In the genomic region with DNA sequence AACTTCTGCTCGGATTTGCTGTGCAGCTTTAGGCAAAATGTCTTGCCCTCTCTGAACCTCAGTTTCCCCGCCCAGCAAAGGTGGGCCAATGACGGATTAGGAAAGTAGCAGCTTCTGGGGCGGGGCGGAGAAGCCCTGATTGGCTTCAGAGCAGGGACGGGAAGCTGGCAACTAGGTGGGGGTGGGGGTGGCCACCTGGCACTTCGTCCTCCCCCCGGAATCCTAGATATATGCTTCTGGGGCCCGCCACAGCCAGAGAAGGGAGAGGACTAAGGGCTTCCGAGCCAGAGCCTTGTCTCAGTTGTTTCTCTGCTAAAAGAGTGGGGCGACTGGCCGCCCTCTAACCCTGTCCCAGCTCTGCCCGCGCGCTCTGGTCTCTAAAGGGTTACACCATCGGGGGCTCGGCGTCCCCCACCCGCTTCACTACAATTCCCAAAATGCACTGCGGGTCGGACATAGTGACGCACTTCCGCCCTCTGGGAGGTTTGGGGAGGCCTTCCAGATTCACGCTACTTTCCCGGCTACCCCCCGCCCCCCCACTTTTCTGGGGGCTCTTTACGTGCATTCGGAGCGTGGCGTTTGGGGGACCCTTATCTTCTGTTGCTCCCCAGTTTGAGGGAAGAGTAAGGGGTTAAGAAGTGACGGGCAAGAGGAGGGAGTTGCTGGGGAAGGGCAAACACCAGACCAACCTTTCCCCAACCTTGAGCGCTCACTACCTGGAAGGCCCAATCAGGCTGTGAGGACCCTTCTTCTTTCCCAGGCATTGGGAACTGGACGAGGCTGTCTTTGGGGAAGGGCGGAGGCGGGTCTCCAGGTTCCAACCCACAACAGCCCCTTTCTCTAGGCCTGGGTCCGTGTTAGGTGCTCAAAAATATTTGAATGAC, we compare ENCODE assay signal across 1 cellular context.
A peak's percentile ranks its signal among the peaks of the same experiment; 100 is the strongest.
TF ChIP-seq lines count a peak whose summit lies in the region.

No MANE protein-coding gene starts in this region.

TF ChIP-seq in HepG2, 621 proteins besides CTCF, POLR2A, EP300 and RAD21 (continued from another document and continues in another):
- TF ChIP-seq ZZZ3 (CRISPR knock-in tag; IDR thresholded peaks at IDR 0.05; ENCODE audit: borderline replicate concordance) (peak; percentile 56; the same call in 1 of the 2 replicates), ZNF510 (CRISPR knock-in tag; IDR thresholded peaks at IDR 0.05; ENCODE audit: low read depth) (0 out of 2 replicates have a peak, but pooled peaks have one; percentile 23), BRD4 (CRISPR knock-in tag; IDR thresholded peaks at IDR 0.05) (0 out of 2 replicates have a peak, but pooled peaks have one; percentile 31), ZBTB8A (CRISPR knock-in tag; IDR thresholded peaks at IDR 0.05; ENCODE audit: borderline replicate concordance, low read depth) (no peak), MED1 (CRISPR knock-in tag; IDR thresholded peaks at IDR 0.05) (peak; percentile 67; the same call in 1 of the 2 replicates), ISL2 (CRISPR knock-in tag; IDR thresholded peaks at IDR 0.05) (peak; percentile 58; the same call in 1 of the 2 replicates), ZNF335 (CRISPR knock-in tag; IDR thresholded peaks at IDR 0.05) (0 out of 2 replicates have a peak, but pooled peaks have one; percentile 64), SP2 (CRISPR knock-in tag; IDR thresholded peaks at IDR 0.05) (peak; percentile 16; the same call in 1 of the 2 replicates), MIER3 (CRISPR knock-in tag; IDR thresholded peaks at IDR 0.05; ENCODE audit: borderline replicate concordance) (peak; percentile 82; the same call in 1 of the 2 replicates), MIXL1 (CRISPR knock-in tag; IDR thresholded peaks at IDR 0.05) (peak; percentile 43; the same call in 1 of the 2 replicates), ZNF230 (CRISPR knock-in tag; IDR thresholded peaks at IDR 0.05) (peak; percentile 69), SUZ12 (IDR thresholded peaks at IDR 0.05; ENCODE audit: low read depth, low read length) (peak; percentile 63), TEAD3 (CRISPR knock-in tag; optimal IDR thresholded peaks at IDR 0.05; ENCODE audit: borderline replicate concordance) (peak; percentile 28), ZNF232 (CRISPR knock-in tag; IDR thresholded peaks at IDR 0.05; ENCODE audit: borderline replicate concordance) (peak; percentile 16; the same call in 1 of the 2 replicates), CBX5 (CRISPR knock-in tag; IDR thresholded peaks at IDR 0.05; ENCODE audit: borderline replicate concordance) (no peak; the same call in 1 of the 2 replicates), ASH2L (IDR thresholded peaks at IDR 0.05; ENCODE audit: insufficient read length, low read depth, low read length) (peak; percentile 44), POLR2AphosphoS5 (IDR thresholded peaks at IDR 0.05; ENCODE audit: low read depth, low read length) (peak; percentile 63), YEATS2 (CRISPR knock-in tag; IDR thresholded peaks at IDR 0.05; ENCODE audit: borderline replicate concordance) (peak; percentile 46; the same call in 1 of the 2 replicates), ZNF331 (CRISPR knock-in tag; IDR thresholded peaks at IDR 0.05) (0 out of 2 replicates have a peak, but pooled peaks have one; percentile 30), ERF (CRISPR knock-in tag; IDR thresholded peaks at IDR 0.05) (peak; percentile 17)
- TF ChIP-seq, protein P1, sequence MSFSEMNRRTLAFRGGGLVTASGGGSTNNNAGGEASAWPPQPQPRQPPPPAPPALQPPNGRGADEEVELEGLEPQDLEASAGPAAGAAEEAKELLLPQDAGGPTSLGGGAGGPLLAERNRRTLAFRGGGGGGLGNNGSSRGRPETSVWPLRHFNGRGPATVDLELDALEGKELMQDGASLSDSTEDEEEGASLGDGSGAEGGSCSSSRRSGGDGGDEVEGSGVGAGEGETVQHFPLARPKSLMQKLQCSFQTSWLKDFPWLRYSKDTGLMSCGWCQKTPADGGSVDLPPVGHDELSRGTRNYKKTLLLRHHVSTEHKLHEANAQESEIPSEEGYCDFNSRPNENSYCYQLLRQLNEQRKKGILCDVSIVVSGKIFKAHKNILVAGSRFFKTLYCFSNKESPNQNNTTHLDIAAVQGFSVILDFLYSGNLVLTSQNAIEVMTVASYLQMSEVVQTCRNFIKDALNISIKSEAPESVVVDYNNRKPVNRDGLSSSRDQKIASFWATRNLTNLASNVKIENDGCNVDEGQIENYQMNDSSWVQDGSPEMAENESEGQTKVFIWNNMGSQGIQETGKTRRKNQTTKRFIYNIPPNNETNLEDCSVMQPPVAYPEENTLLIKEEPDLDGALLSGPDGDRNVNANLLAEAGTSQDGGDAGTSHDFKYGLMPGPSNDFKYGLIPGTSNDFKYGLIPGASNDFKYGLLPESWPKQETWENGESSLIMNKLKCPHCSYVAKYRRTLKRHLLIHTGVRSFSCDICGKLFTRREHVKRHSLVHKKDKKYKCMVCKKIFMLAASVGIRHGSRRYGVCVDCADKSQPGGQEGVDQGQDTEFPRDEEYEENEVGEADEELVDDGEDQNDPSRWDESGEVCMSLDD (CRISPR knock-in tag; IDR thresholded peaks at IDR 0.05; ENCODE audit: borderline replicate concordance), result peak; percentile 87
- TF ChIP-seq, protein P2, sequence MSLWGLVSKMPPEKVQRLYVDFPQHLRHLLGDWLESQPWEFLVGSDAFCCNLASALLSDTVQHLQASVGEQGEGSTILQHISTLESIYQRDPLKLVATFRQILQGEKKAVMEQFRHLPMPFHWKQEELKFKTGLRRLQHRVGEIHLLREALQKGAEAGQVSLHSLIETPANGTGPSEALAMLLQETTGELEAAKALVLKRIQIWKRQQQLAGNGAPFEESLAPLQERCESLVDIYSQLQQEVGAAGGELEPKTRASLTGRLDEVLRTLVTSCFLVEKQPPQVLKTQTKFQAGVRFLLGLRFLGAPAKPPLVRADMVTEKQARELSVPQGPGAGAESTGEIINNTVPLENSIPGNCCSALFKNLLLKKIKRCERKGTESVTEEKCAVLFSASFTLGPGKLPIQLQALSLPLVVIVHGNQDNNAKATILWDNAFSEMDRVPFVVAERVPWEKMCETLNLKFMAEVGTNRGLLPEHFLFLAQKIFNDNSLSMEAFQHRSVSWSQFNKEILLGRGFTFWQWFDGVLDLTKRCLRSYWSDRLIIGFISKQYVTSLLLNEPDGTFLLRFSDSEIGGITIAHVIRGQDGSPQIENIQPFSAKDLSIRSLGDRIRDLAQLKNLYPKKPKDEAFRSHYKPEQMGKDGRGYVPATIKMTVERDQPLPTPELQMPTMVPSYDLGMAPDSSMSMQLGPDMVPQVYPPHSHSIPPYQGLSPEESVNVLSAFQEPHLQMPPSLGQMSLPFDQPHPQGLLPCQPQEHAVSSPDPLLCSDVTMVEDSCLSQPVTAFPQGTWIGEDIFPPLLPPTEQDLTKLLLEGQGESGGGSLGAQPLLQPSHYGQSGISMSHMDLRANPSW (CRISPR knock-in tag; IDR thresholded peaks at IDR 0.05; ENCODE audit: borderline replicate concordance), result 0 out of 2 replicates have a peak, but pooled peaks have one; percentile 45
- TF ChIP-seq, protein P3, sequence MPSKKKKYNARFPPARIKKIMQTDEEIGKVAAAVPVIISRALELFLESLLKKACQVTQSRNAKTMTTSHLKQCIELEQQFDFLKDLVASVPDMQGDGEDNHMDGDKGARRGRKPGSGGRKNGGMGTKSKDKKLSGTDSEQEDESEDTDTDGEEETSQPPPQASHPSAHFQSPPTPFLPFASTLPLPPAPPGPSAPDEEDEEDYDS (CRISPR knock-in tag; IDR thresholded peaks at IDR 0.05), result peak; percentile 61; the same call in 1 of the 2 replicates
- TF ChIP-seq, protein P4, sequence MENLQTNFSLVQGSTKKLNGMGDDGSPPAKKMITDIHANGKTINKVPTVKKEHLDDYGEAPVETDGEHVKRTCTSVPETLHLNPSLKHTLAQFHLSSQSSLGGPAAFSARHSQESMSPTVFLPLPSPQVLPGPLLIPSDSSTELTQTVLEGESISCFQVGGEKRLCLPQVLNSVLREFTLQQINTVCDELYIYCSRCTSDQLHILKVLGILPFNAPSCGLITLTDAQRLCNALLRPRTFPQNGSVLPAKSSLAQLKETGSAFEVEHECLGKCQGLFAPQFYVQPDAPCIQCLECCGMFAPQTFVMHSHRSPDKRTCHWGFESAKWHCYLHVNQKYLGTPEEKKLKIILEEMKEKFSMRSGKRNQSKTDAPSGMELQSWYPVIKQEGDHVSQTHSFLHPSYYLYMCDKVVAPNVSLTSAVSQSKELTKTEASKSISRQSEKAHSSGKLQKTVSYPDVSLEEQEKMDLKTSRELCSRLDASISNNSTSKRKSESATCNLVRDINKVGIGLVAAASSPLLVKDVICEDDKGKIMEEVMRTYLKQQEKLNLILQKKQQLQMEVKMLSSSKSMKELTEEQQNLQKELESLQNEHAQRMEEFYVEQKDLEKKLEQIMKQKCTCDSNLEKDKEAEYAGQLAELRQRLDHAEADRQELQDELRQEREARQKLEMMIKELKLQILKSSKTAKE (CRISPR knock-in tag; IDR thresholded peaks at IDR 0.05; ENCODE audit: borderline replicate concordance), result no peak
- TF ChIP-seq, protein P5, sequence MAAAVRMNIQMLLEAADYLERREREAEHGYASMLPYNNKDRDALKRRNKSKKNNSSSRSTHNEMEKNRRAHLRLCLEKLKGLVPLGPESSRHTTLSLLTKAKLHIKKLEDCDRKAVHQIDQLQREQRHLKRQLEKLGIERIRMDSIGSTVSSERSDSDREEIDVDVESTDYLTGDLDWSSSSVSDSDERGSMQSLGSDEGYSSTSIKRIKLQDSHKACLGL (CRISPR knock-in tag; IDR thresholded peaks at IDR 0.05), result 0 out of 2 replicates have a peak, but pooled peaks have one; percentile 24
- TF ChIP-seq, protein P6, sequence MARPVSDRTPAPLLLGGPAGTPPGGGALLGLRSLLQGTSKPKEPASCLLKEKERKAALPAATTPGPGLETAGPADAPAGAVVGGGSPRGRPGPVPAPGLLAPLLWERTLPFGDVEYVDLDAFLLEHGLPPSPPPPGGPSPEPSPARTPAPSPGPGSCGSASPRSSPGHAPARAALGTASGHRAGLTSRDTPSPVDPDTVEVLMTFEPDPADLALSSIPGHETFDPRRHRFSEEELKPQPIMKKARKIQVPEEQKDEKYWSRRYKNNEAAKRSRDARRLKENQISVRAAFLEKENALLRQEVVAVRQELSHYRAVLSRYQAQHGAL (CRISPR knock-in tag; IDR thresholded peaks at IDR 0.05; ENCODE audit: not compliant biosample characterization), result peak; percentile 16
- TF ChIP-seq, protein P7, sequence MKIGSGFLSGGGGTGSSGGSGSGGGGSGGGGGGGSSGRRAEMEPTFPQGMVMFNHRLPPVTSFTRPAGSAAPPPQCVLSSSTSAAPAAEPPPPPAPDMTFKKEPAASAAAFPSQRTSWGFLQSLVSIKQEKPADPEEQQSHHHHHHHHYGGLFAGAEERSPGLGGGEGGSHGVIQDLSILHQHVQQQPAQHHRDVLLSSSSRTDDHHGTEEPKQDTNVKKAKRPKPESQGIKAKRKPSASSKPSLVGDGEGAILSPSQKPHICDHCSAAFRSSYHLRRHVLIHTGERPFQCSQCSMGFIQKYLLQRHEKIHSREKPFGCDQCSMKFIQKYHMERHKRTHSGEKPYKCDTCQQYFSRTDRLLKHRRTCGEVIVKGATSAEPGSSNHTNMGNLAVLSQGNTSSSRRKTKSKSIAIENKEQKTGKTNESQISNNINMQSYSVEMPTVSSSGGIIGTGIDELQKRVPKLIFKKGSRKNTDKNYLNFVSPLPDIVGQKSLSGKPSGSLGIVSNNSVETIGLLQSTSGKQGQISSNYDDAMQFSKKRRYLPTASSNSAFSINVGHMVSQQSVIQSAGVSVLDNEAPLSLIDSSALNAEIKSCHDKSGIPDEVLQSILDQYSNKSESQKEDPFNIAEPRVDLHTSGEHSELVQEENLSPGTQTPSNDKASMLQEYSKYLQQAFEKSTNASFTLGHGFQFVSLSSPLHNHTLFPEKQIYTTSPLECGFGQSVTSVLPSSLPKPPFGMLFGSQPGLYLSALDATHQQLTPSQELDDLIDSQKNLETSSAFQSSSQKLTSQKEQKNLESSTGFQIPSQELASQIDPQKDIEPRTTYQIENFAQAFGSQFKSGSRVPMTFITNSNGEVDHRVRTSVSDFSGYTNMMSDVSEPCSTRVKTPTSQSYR (CRISPR knock-in tag; IDR thresholded peaks at IDR 0.05; ENCODE audit: borderline replicate concordance), result peak; percentile 67; the same call in 1 of the 2 replicates
- TF ChIP-seq, protein P8, sequence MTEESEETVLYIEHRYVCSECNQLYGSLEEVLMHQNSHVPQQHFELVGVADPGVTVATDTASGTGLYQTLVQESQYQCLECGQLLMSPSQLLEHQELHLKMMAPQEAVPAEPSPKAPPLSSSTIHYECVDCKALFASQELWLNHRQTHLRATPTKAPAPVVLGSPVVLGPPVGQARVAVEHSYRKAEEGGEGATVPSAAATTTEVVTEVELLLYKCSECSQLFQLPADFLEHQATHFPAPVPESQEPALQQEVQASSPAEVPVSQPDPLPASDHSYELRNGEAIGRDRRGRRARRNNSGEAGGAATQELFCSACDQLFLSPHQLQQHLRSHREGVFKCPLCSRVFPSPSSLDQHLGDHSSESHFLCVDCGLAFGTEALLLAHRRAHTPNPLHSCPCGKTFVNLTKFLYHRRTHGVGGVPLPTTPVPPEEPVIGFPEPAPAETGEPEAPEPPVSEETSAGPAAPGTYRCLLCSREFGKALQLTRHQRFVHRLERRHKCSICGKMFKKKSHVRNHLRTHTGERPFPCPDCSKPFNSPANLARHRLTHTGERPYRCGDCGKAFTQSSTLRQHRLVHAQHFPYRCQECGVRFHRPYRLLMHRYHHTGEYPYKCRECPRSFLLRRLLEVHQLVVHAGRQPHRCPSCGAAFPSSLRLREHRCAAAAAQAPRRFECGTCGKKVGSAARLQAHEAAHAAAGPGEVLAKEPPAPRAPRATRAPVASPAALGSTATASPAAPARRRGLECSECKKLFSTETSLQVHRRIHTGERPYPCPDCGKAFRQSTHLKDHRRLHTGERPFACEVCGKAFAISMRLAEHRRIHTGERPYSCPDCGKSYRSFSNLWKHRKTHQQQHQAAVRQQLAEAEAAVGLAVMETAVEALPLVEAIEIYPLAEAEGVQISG (CRISPR knock-in tag; IDR thresholded peaks at IDR 0.05), result peak; percentile 86
- TF ChIP-seq, protein P9, sequence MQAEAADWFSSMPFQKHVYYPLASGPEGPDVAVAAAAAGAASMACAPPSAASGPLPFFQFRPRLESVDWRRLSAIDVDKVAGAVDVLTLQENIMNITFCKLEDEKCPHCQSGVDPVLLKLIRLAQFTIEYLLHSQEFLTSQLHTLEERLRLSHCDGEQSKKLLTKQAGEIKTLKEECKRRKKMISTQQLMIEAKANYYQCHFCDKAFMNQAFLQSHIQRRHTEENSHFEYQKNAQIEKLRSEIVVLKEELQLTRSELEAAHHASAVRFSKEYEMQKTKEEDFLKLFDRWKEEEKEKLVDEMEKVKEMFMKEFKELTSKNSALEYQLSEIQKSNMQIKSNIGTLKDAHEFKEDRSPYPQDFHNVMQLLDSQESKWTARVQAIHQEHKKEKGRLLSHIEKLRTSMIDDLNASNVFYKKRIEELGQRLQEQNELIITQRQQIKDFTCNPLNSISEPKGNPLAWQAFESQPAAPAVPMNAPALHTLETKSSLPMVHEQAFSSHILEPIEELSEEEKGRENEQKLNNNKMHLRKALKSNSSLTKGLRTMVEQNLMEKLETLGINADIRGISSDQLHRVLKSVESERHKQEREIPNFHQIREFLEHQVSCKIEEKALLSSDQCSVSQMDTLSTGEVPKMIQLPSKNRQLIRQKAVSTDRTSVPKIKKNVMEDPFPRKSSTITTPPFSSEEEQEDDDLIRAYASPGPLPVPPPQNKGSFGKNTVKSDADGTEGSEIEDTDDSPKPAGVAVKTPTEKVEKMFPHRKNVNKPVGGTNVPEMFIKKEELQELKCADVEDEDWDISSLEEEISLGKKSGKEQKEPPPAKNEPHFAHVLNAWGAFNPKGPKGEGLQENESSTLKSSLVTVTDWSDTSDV (CRISPR knock-in tag; IDR thresholded peaks at IDR 0.05), result no peak
